Comparison of ENCODE assay signal across 16 cellular contexts in genomic region chr15:90751300-90751825, GRCh38.
"Had no signal": no experiment of that assay in that cellular context is flagged by ENCODE, and none has a peak within 500 bp of the region (broad histone marks: within the 10 kb centered on the region; RNA-seq: fewer than 3 reads in every experiment).

No MANE protein-coding gene starts in this region.

- DNase-seq: activated CD4-positive, alpha-beta T cell treated with anti-CD3 and anti-CD28 coated beads for 4 hours; activated CD8-positive, alpha-beta memory T cell treated with anti-CD3 and anti-CD28 coated beads, Interleukin-2, amount 50 U/mL, for 48 hours; activated effector memory CD4-positive, alpha-beta T cell treated with Interleukin-2 at 50 U/mL for 16 hours; activated naive CD4-positive, alpha-beta T cell treated with anti-CD3 and anti-CD28 coated beads, Interleukin-2, amount 50 U/mL, for 16 hours; amniotic stem cell; body of pancreas; caudate nucleus; hippocampal formation; kidney; left ventricle myocardium inferior; mucosa of descending colon; naive thymus-derived CD4-positive, alpha-beta T cell had no signal

- H3K27me3 Mint-ChIP-seq: memory B cell; naive thymus-derived CD4-positive, alpha-beta T cell had no signal

- H3K9me3 Mint-ChIP-seq: memory B cell; naive thymus-derived CD4-positive, alpha-beta T cell; WTC11 had no signal

- H3K4me3 Mint-ChIP-seq: memory B cell; naive thymus-derived CD4-positive, alpha-beta T cell; WTC11 had no signal

- H3K4me1 ChIP-seq: left ventricle myocardium inferior had no signal

- H3K4me3 ChIP-seq: body of pancreas, left ventricle myocardium inferior, mucosa of descending colon, SK-N-MC had no signal

- H3K27ac ChIP-seq: body of pancreas, left ventricle myocardium inferior, SK-N-MC had no signal

- ATAC-seq: body of pancreas; mucosa of descending colon; naive thymus-derived CD4-positive, alpha-beta T cell; sciatic nerve; WTC11 had no signal

- H3K36me3 ChIP-seq: left ventricle myocardium inferior had no signal

- H3K27ac Mint-ChIP-seq: memory B cell, WTC11 had no signal

- H3K27me3 ChIP-seq: body of pancreas had no signal

- H3K9me3 ChIP-seq: body of pancreas, left ventricle myocardium inferior, mucosa of descending colon had no signal
